Comparison of ENCODE assay signal across 8 cellular contexts in the genomic region with DNA sequence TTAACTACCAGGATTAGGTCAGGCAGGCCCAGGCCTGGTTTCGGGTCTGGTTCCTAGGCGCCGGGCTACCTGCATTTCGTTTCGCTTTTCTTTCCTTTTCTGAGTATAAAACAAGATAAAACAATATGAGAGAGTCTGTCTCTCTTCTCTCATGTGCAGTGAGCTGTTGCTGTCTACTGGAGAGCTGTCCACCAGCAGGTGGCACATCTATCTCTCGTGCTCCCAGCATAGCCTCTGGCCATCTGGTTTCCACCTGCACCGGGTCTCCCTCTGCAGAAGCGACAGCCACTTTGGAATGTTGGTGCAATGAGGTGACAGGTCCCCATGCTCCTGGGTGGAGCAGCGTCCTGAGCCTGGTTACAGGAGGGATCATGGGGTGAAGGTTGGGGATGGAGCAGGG. TPM values are rescaled to one million over a fixed set of nuclear protein-coding genes. Genes with fewer than 3 reads are reported as not detected.
DNase-seq lines count a peak whose midpoint lies in the region; ATAC-seq and TF ChIP-seq lines count a peak whose summit lies in the region.

No MANE protein-coding gene starts in this region.

- H3K4me3 ChIP-seq in HFF-Myc (replicated peaks; ENCODE audit: low read depth, low read length) (no peak overlapping the region), Peyer's patch (no peak overlapping the region)

- H3K36me3 Mint-ChIP-seq in Calu3 (ENCODE audit: insufficient read depth, unreplicated experiment), result no peaks in the 10 kb centered on the region

- no peaks in the 10 kb centered on the region for H3K27me3 Mint-ChIP-seq in Calu3 (ENCODE audit: unreplicated experiment)

- DNase-seq in Calu3 (peak; percentile 73), HFF-Myc (ENCODE audit: extremely low read depth, low read depth) (peak; percentile 71), Peyer's patch (peak in 2 of 3 donors; percentile 19 to 65), astrocyte of the hippocampus (ENCODE audit: low read depth, low spot score) (peak; percentile 81), iPS DF 4.7 (ENCODE audit: extremely low read depth, low spot score) (peak; percentile 30), T-helper 9 cell (no peak)
- DNase-seq in stimulated activated CD4-positive, alpha-beta T cell treated with anti-CD3 and anti-CD28 coated beads, Interleukin-1b, Interleukin-23, amount 100 ng/mL, for 4 hours (ENCODE audit: low read depth in 2 of 2), result peak; percentile 4 to 5

- intact Hi-C loops in Calu3 (cut with micrococcal nuclease; ENCODE audit: unreplicated experiment), result loop anchor here (1.0 kb wide), 1 partner anchor 112 kb away; no protein-coding TSS in a partner anchor

- no peaks in the 10 kb centered on the region for H3K4me1 ChIP-seq in Peyer's patch

- no peak overlapping the region for H3K27ac ChIP-seq in Peyer's patch

- no peaks in the 10 kb centered on the region for H3K36me3 ChIP-seq in Peyer's patch

- no peak overlapping the region for H3K27ac Mint-ChIP-seq in Calu3 (ENCODE audit: unreplicated experiment)

- CTCF ChIA-PET in Calu3 (lab: Charles Lee), result interaction anchor here (0.6 to 1.6 kb wide), 10 partner anchors 8 to 849 kb away, joined by 3 to 10 read pairs (median 4); no protein-coding TSS in a partner anchor

- peak; percentile 32 for TF ChIP-seq CTCF in Calu3 (IDR thresholded peaks at IDR 0.05; ENCODE audit: unreplicated experiment)
- TF ChIP-seq CTCF in HFF-Myc (IDR thresholded peaks at IDR 0.05; ENCODE audit: low read depth, low read length, missing control alignments), result peak; percentile 79
- peak in 5 of 6 experiments; percentile 25 to 56 (median 46) for TF ChIP-seq CTCF in Peyer's patch (IDR thresholded peaks at IDR 0.05)

- no peak for ATAC-seq in HG03095 (IDR thresholded peaks at IDR 0.05; ENCODE audit: unreplicated experiment)

- H3K27me3 ChIP-seq in Peyer's patch, result no peaks in the 10 kb centered on the region

- no TSS peak for BruUV-seq in Calu3 (replicated peaks; lab: Mats Ljungman, UMichigan)

- H3K4me1 Mint-ChIP-seq in Calu3 (ENCODE audit: low read depth, unreplicated experiment), result peaks cover 13% of the 10 kb centered on the region

- H3K9me3 ChIP-seq in Peyer's patch, result no peaks in the 10 kb centered on the region

- TF ChIP-seq POLR2A in Peyer's patch (IDR thresholded peaks at IDR 0.05), result no peak

- no peaks in the 10 kb centered on the region for H3K9me3 Mint-ChIP-seq in Calu3 (ENCODE audit: low read depth, unreplicated experiment)

- peak overlapping the region; percentile 20 for H3K4me3 Mint-ChIP-seq in Calu3 (ENCODE audit: low read depth, unreplicated experiment)

RNA-seq across cellular contexts. Expression of a gene that starts 27.7 kb away (rescaled TPM):
- total RNA-seq in Calu3 (2022) (4.5 and 5.6 TPM in 2 replicates), Peyer's patch (10 to 100 TPM in 1 of 4 donors, under 1 TPM in 1, not detected in 2; 0.85 to 47.0 TPM)

RNA-seq across cellular contexts. Expression of a gene that starts 27.8 kb away (rescaled TPM):
- total RNA-seq in Calu3 (2022) (not detected in 2 replicates), Peyer's patch (not detected)
